28 cellular contexts compared by ENCODE assay signal in the genomic region with DNA sequence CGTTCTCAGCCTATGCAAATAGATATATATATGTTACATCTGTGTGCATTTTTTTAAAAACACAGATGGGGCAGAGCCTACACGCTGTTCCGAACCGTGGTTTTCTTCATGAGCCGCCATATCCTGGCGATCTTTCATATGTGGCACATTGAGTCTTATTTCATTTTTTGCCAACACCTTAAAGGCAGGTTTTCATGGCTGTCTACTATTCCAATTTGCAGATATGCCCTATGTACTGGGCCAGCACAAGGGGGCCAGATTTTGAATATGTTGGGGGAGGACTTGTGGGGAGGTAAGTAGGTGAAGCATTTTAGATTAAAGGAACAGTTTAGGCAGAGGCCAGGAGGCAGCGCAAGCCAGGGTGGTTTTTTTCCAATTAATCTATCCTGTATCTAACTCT. TPM values are rescaled to one million over a fixed set of nuclear protein-coding genes. Genes with fewer than 3 reads are reported as not detected.
"Had no signal": no experiment of that assay in that cellular context is flagged by ENCODE, and none has a peak within 500 bp of the region (broad histone marks: within the 10 kb centered on the region; RNA-seq: fewer than 3 reads in every experiment).

No MANE protein-coding gene starts in this region.

- ATAC-seq: stimulated activated effector memory CD8-positive, alpha-beta T cell treated with anti-CD3 and anti-CD28 coated beads, Interleukin-12 subunit alpha, Interleukin-12 subunit beta, amount 100 ng/mL, for 72 hours; stimulated activated memory B cell treated with anti-CD40 and anti-IgM and Interleukin-4, amounts not matched to agents 10 μg/mL and 1 μg/mL and 100 μg/mL, for 72 hours; stimulated activated naive B cell treated with anti-CD40 and anti-IgM and Interleukin-4, amounts not matched to agents 10 μg/mL and 1 μg/mL and 100 μg/mL, for 72 hours; stimulated activated naive CD8-positive, alpha-beta T cell treated with anti-CD3 and anti-CD28 coated beads, Interleukin-15, amount 100 ng/mL, for 72 hours; stimulated activated naive CD8-positive, alpha-beta T cell treated with anti-CD3 and anti-CD28 coated beads, Interleukin-15, Interleukin-2, amounts not matched to agents 100 U/mL and 50 U/mL, for 24 hours; upper lobe of right lung had no signal

- DNase-seq: stimulated activated CD4-positive, alpha-beta T cell treated with anti-CD3 and anti-CD28 coated beads, Interleukin-2, amount 100 ng/mL, for 48 hours; stimulated activated CD4-positive, alpha-beta T cell treated with anti-CD3 and anti-CD28 coated beads, Interleukin-4, amount 100 ng/mL, for 1 hour; stimulated activated CD4-positive, alpha-beta T cell treated with anti-CD3 and anti-CD28 coated beads, Interleukin-4, amount 100 ng/mL, for 24 hours; stimulated activated CD4-positive, alpha-beta T cell treated with anti-CD3 and anti-CD28 coated beads, Interleukin-4, amount 100 ng/mL, for 4 hours; stimulated activated CD8-positive, alpha-beta memory T cell treated with anti-CD3 and anti-CD28 coated beads, Interleukin-4, amount 100 ng/mL, for 48 hours; stimulated activated naive B cell treated with anti-CD40 and anti-IgM and Interleukin-4, amounts not matched to agents 10 μg/mL and 1 μg/mL and 100 μg/mL, for 72 hours; stimulated activated naive CD4-positive, alpha-beta T cell; stimulated activated naive CD4-positive, alpha-beta T cell treated with Interleukin-2 at 50 U/mL for 16 hours; stimulated activated naive CD8-positive, alpha-beta T cell treated with anti-CD3 and anti-CD28 coated beads, Interleukin-15, amount 100 ng/mL, for 72 hours; stimulated activated naive CD8-positive, alpha-beta T cell treated with anti-CD3 and anti-CD28 coated beads, Interleukin-15, Interleukin-2, amounts not matched to agents 100 U/mL and 50 U/mL, for 24 hours; stomach; substantia nigra; testis; thyroid gland; tibial artery; transverse colon; trophoblast cell; upper lobe of left lung; upper lobe of right lung; uterus had no signal

- H3K4me1 ChIP-seq: testis, uterus, vagina had no signal

- H3K27ac ChIP-seq: stomach, suprapubic skin, testis, thoracic aorta, thyroid gland, tibial artery, tibial nerve, transverse colon, upper lobe of left lung, upper lobe of right lung, uterus, vagina had no signal

- H3K9me3 ChIP-seq: stomach, suprapubic skin, testis, thoracic aorta, thyroid gland, tibial artery, tibial nerve, transverse colon, upper lobe of left lung, upper lobe of right lung, uterus, vagina had no signal

- H3K27me3 ChIP-seq: testis, thyroid gland, tibial artery, transverse colon, upper lobe of left lung, upper lobe of right lung, uterus, vagina had no signal

- H3K4me3 ChIP-seq: stomach, suprapubic skin, testis, thoracic aorta, thyroid gland, tibial artery, tibial nerve, transverse colon, upper lobe of left lung, upper lobe of right lung, uterus, vagina had no signal

- FAIRE-seq: urothelium cell line had no signal

- H3K36me3 ChIP-seq: stomach, suprapubic skin, thoracic aorta, thyroid gland, tibial artery, tibial nerve, transverse colon, upper lobe of left lung, upper lobe of right lung, uterus, vagina had no signal

RNA-seq across cellular contexts. Expression of a gene that starts 57.7 kb away (rescaled TPM):
- total RNA-seq: subcutaneous adipose tissue, tibial nerve had no signal
